18 cellular contexts compared by ENCODE assay signal in genomic region chr6:151634336-151634720, GRCh38.
A peak's percentile ranks its signal among the peaks of the same experiment; 100 is the strongest.
DNase-seq lines count a peak whose midpoint lies in the region; ATAC-seq and TF ChIP-seq lines count a peak whose summit lies in the region.
"Had no signal": no experiment of that assay in that cellular context is flagged by ENCODE, and none has a peak within 500 bp of the region (broad histone marks: within the 10 kb centered on the region; RNA-seq: fewer than 3 reads in every experiment).

No MANE protein-coding gene starts in this region.

- ATAC-seq in activated naive CD8-positive, alpha-beta T cell treated with anti-CD3 and anti-CD28 coated beads, Interleukin-2, amount 50 U/mL, for 24 hours: peak; percentile 63
- peak; percentile 95 for ATAC-seq in stimulated activated effector memory CD8-positive, alpha-beta T cell treated with anti-CD3 and anti-CD28 coated beads, Interleukin-12 subunit alpha, Interleukin-12 subunit beta, amount 100 ng/mL, for 72 hours
- no peak for ATAC-seq in stimulated activated naive B cell treated with anti-CD40 and anti-IgM and Interleukin-4, amounts not matched to agents 10 μg/mL and 1 μg/mL and 100 μg/mL, for 72 hours (replicated peaks)

- no peaks in the 10 kb centered on the region for H3K36me3 Mint-ChIP-seq in activated T-cell treated with anti-CD3 and anti-CD28 coated beads, Interleukin-2, amount 50 U/mL, for 24 hours (ENCODE audit: low read depth)
- no peaks in the 10 kb centered on the region for H3K36me3 Mint-ChIP-seq in activated naive CD8-positive, alpha-beta T cell treated with anti-CD3 and anti-CD28 coated beads, Interleukin-2, amount 50 U/mL, for 24 hours (ENCODE audit: low read depth)
- no peaks in the 10 kb centered on the region for H3K36me3 Mint-ChIP-seq in activated naive CD8-positive, alpha-beta T cell treated with anti-CD3 and anti-CD28 coated beads for 36 hours
- H3K36me3 Mint-ChIP-seq in stimulated activated effector memory CD8-positive, alpha-beta T cell treated with anti-CD3 and anti-CD28 coated beads, Interleukin-12 subunit alpha, Interleukin-12 subunit beta, amount 100 ng/mL, for 72 hours: no peaks in the 10 kb centered on the region
- no peaks in the 10 kb centered on the region for H3K36me3 Mint-ChIP-seq in chondrocyte (ENCODE audit: low read depth)
- no peaks in the 10 kb centered on the region for H3K36me3 Mint-ChIP-seq in stimulated activated naive B cell treated with anti-CD40 and anti-IgM and Interleukin-4, amounts not matched to agents 10 μg/mL and 1 μg/mL and 100 μg/mL, for 72 hours
- H3K36me3 Mint-ChIP-seq: CD4-positive, alpha-beta memory T cell had no signal

- H3K4me3 ChIP-seq in stomach: no peak overlapping the region
- H3K4me3 ChIP-seq: HAP-1 had no signal

- no peak for TF ChIP-seq EP300 in stomach (IDR thresholded peaks at IDR 0.05)

- H3K27ac Mint-ChIP-seq in activated T-cell treated with anti-CD3 and anti-CD28 coated beads, Interleukin-2, amount 50 U/mL, for 24 hours: peak overlapping the region; percentile 31
- H3K27ac Mint-ChIP-seq in activated naive CD8-positive, alpha-beta T cell treated with anti-CD3 and anti-CD28 coated beads, Interleukin-2, amount 50 U/mL, for 24 hours: no peak overlapping the region
- no peak overlapping the region for H3K27ac Mint-ChIP-seq in activated naive CD8-positive, alpha-beta T cell treated with anti-CD3 and anti-CD28 coated beads for 36 hours
- H3K27ac Mint-ChIP-seq in stimulated activated effector memory CD8-positive, alpha-beta T cell treated with anti-CD3 and anti-CD28 coated beads, Interleukin-12 subunit alpha, Interleukin-12 subunit beta, amount 100 ng/mL, for 72 hours: no peak overlapping the region
- no peak overlapping the region for H3K27ac Mint-ChIP-seq in chondrocyte (ENCODE audit: unreplicated experiment)
- H3K27ac Mint-ChIP-seq in stimulated activated naive B cell treated with anti-CD40 and anti-IgM and Interleukin-4, amounts not matched to agents 10 μg/mL and 1 μg/mL and 100 μg/mL, for 72 hours: no peak overlapping the region
- H3K27ac Mint-ChIP-seq: CD4-positive, alpha-beta memory T cell; HFFc6 had no signal

- H3K9me3 Mint-ChIP-seq in activated T-cell treated with anti-CD3 and anti-CD28 coated beads, Interleukin-2, amount 50 U/mL, for 24 hours: peaks cover 11% of the 10 kb centered on the region
- H3K9me3 Mint-ChIP-seq in activated naive CD8-positive, alpha-beta T cell treated with anti-CD3 and anti-CD28 coated beads, Interleukin-2, amount 50 U/mL, for 24 hours: peaks cover 9% of the 10 kb centered on the region
- H3K9me3 Mint-ChIP-seq in activated naive CD8-positive, alpha-beta T cell treated with anti-CD3 and anti-CD28 coated beads for 36 hours: peaks cover 4% of the 10 kb centered on the region
- no peaks in the 10 kb centered on the region for H3K9me3 Mint-ChIP-seq in stimulated activated effector memory CD8-positive, alpha-beta T cell treated with anti-CD3 and anti-CD28 coated beads, Interleukin-12 subunit alpha, Interleukin-12 subunit beta, amount 100 ng/mL, for 72 hours
- H3K9me3 Mint-ChIP-seq in chondrocyte (ENCODE audit: low read depth): peaks cover 8% of the 10 kb centered on the region
- H3K9me3 Mint-ChIP-seq in stimulated activated naive B cell treated with anti-CD40 and anti-IgM and Interleukin-4, amounts not matched to agents 10 μg/mL and 1 μg/mL and 100 μg/mL, for 72 hours: peaks cover 0 to 4% of the 10 kb centered on the region in 2 donors

- peak overlapping the region in 4 of 5 donors; percentile 15 to 44 (median 24) for H3K27ac ChIP-seq in stomach

- no peak overlapping the region for H3K4me3 Mint-ChIP-seq in activated T-cell treated with anti-CD3 and anti-CD28 coated beads, Interleukin-2, amount 50 U/mL, for 24 hours
- H3K4me3 Mint-ChIP-seq in activated naive CD8-positive, alpha-beta T cell treated with anti-CD3 and anti-CD28 coated beads, Interleukin-2, amount 50 U/mL, for 24 hours: no peak overlapping the region
- H3K4me3 Mint-ChIP-seq in activated naive CD8-positive, alpha-beta T cell treated with anti-CD3 and anti-CD28 coated beads for 36 hours: no peak overlapping the region
- H3K4me3 Mint-ChIP-seq in stimulated activated effector memory CD8-positive, alpha-beta T cell treated with anti-CD3 and anti-CD28 coated beads, Interleukin-12 subunit alpha, Interleukin-12 subunit beta, amount 100 ng/mL, for 72 hours: no peak overlapping the region
- H3K4me3 Mint-ChIP-seq in chondrocyte (ENCODE audit: unreplicated experiment): no peak overlapping the region
- no peak overlapping the region for H3K4me3 Mint-ChIP-seq in stimulated activated naive B cell treated with anti-CD40 and anti-IgM and Interleukin-4, amounts not matched to agents 10 μg/mL and 1 μg/mL and 100 μg/mL, for 72 hours
- H3K4me3 Mint-ChIP-seq: CD4-positive, alpha-beta memory T cell; HFFc6 had no signal

- H3K27me3 Mint-ChIP-seq in activated T-cell treated with anti-CD3 and anti-CD28 coated beads, Interleukin-2, amount 50 U/mL, for 24 hours: peaks cover 43% of the 10 kb centered on the region
- peaks cover 11% of the 10 kb centered on the region for H3K27me3 Mint-ChIP-seq in activated naive CD8-positive, alpha-beta T cell treated with anti-CD3 and anti-CD28 coated beads, Interleukin-2, amount 50 U/mL, for 24 hours
- peaks cover 5% of the 10 kb centered on the region for H3K27me3 Mint-ChIP-seq in activated naive CD8-positive, alpha-beta T cell treated with anti-CD3 and anti-CD28 coated beads for 36 hours
- peaks cover 1% of the 10 kb centered on the region for H3K27me3 Mint-ChIP-seq in chondrocyte (ENCODE audit: low read depth)
- H3K27me3 Mint-ChIP-seq in stimulated activated naive B cell treated with anti-CD40 and anti-IgM and Interleukin-4, amounts not matched to agents 10 μg/mL and 1 μg/mL and 100 μg/mL, for 72 hours: peaks cover 4 to 6% of the 10 kb centered on the region in 2 donors

- intact Hi-C loops in stomach (cut with DNase I; ENCODE audit: low total_unique reads): no loop called here

- H3K9me3 ChIP-seq in stomach: peaks cover 0 to 5% (median 0%) of the 10 kb centered on the region in 4 donors
- H3K9me3 ChIP-seq: HAP-1 had no signal

- WGBS in stomach, 5 donors: 81 to 93% (median 87%) methylated on average over 3 of the region's 3 CpGs

- TF ChIP-seq POLR2A in stomach (IDR thresholded peaks at IDR 0.05): no peak

- TF ChIP-seq CTCF in stomach (IDR thresholded peaks at IDR 0.05) (no peak), chondrocyte (IDR thresholded peaks at IDR 0.05) (no peak)

- no peak for DNase-seq in activated T-cell treated with anti-CD3 and anti-CD28 coated beads, Interleukin-2, amount 50 U/mL, for 24 hours
- no peak for DNase-seq in activated T-cell treated with anti-CD3 and anti-CD28 coated beads for 4 hours
- no peak for DNase-seq in activated naive CD8-positive, alpha-beta T cell treated with anti-CD3 and anti-CD28 coated beads, Interleukin-2, amount 50 U/mL, for 24 hours
- no peak for DNase-seq in activated naive CD8-positive, alpha-beta T cell treated with anti-CD3 and anti-CD28 coated beads for 36 hours
- no peak for DNase-seq in stimulated activated effector memory CD8-positive, alpha-beta T cell treated with anti-CD3 and anti-CD28 coated beads, Interleukin-12 subunit alpha, Interleukin-12 subunit beta, amount 100 ng/mL, for 72 hours (ENCODE audit: low spot score in 2 of 2)
- no peak for DNase-seq in stomach
- no peak for DNase-seq in chondrocyte (ENCODE audit: low spot score)
- DNase-seq in stimulated activated naive B cell treated with anti-CD40 and anti-IgM and Interleukin-4, amounts not matched to agents 10 μg/mL and 1 μg/mL and 100 μg/mL, for 72 hours: no peak
- DNase-seq: C1 segment of cervical spinal cord; Calu3; CD4-positive, alpha-beta memory T cell; COR-L47; DMS53; DMS79 treated with DMSO at 0.1 percent for 48 hours; GF-D8; GOT3; HFFc6 had no signal

- peaks cover 3% of the 10 kb centered on the region for H3K4me1 Mint-ChIP-seq in activated T-cell treated with anti-CD3 and anti-CD28 coated beads, Interleukin-2, amount 50 U/mL, for 24 hours (ENCODE audit: low read depth)
- H3K4me1 Mint-ChIP-seq in activated naive CD8-positive, alpha-beta T cell treated with anti-CD3 and anti-CD28 coated beads, Interleukin-2, amount 50 U/mL, for 24 hours: no peaks in the 10 kb centered on the region
- H3K4me1 Mint-ChIP-seq in activated naive CD8-positive, alpha-beta T cell treated with anti-CD3 and anti-CD28 coated beads for 36 hours: peaks cover 3% of the 10 kb centered on the region
- no peaks in the 10 kb centered on the region for H3K4me1 Mint-ChIP-seq in stimulated activated effector memory CD8-positive, alpha-beta T cell treated with anti-CD3 and anti-CD28 coated beads, Interleukin-12 subunit alpha, Interleukin-12 subunit beta, amount 100 ng/mL, for 72 hours
- H3K4me1 Mint-ChIP-seq in chondrocyte (ENCODE audit: low read depth): no peaks in the 10 kb centered on the region
- H3K4me1 Mint-ChIP-seq in stimulated activated naive B cell treated with anti-CD40 and anti-IgM and Interleukin-4, amounts not matched to agents 10 μg/mL and 1 μg/mL and 100 μg/mL, for 72 hours: no peaks in the 10 kb centered on the region
- H3K4me1 Mint-ChIP-seq: CD4-positive, alpha-beta memory T cell had no signal

- H3K27me3 ChIP-seq in stomach: no peaks in the 10 kb centered on the region

- peaks cover 10 to 34% (median 24%) of the 10 kb centered on the region in 4 donors for H3K4me1 ChIP-seq in stomach

- no peaks in the 10 kb centered on the region for H3K36me3 ChIP-seq in stomach
- H3K36me3 ChIP-seq: HAP-1 had no signal

Comparison
In these comparisons a context has a peak if more than half of its experiments do, and no peak if none do; other contexts are left out.
1. ATAC-seq: peak in activated naive CD8-positive, alpha-beta T cell treated with anti-CD3 and anti-CD28 coated beads, Interleukin-2, amount 50 U/mL, for 24 hours (single experiment) and stimulated activated effector memory CD8-positive, alpha-beta T cell treated with anti-CD3 and anti-CD28 coated beads, Interleukin-12 subunit alpha, Interleukin-12 subunit beta, amount 100 ng/mL, for 72 hours (single experiment); none in stimulated activated naive B cell treated with anti-CD40 and anti-IgM and Interleukin-4, amounts not matched to agents 10 μg/mL and 1 μg/mL and 100 μg/mL, for 72 hours (0 of 2).